In genomic region chr17:33121272-33121671, GRCh38 we compare ENCODE assay signal across 14 cellular contexts.
DNase-seq lines count a peak whose midpoint lies in the region; ATAC-seq and TF ChIP-seq lines count a peak whose summit lies in the region.
"Had no signal": no experiment of that assay in that cellular context is flagged by ENCODE, and none has a peak within 500 bp of the region (broad histone marks: within the 10 kb centered on the region; RNA-seq: fewer than 3 reads in every experiment).

No MANE protein-coding gene starts in this region.

- H3K4me1 Mint-ChIP-seq in neural crest cell = no peaks in the 10 kb centered on the region
- H3K4me1 Mint-ChIP-seq: B cell, CD14-positive monocyte, IgD-negative memory B cell had no signal

- H3K4me2 ChIP-seq in BLaER1 = peak overlapping the region; percentile 54
- H3K4me2 ChIP-seq: GM23338 had no signal

- peaks cover 50% of the 10 kb centered on the region for H3K27me3 Mint-ChIP-seq in neural crest cell (ENCODE audit: low read depth)

- no peak overlapping the region for H3K4me3 Mint-ChIP-seq in neural crest cell
- H3K4me3 Mint-ChIP-seq: B cell; CD14-positive monocyte; CD8-positive, alpha-beta T cell; GM23338 had no signal

- no peaks in the 10 kb centered on the region for H3K27me3 ChIP-seq in BLaER1
- H3K27me3 ChIP-seq in RWPE2 (ENCODE audit: insufficient read depth, poor library complexity, severe bottlenecking) = no peaks in the 10 kb centered on the region

- DNase-seq in NB4 (ENCODE audit: low read depth) (peak; percentile 50), RWPE2 (ENCODE audit: low spot score) (no peak), neural crest cell (ENCODE audit: low read depth, low spot score) (no peak), epidermal melanocyte (ENCODE audit: insufficient read length, low spot score) (no peak), COLO829 (ENCODE audit: low spot score) (no peak)
- DNase-seq: Caco-2; CD8-positive, alpha-beta T cell; H7 had no signal

- no peaks in the 10 kb centered on the region for H3K36me3 Mint-ChIP-seq in neural crest cell (ENCODE audit: low read depth)
- H3K36me3 Mint-ChIP-seq: CD14-positive monocyte; CD8-positive, alpha-beta T cell had no signal

- H3K9me3 ChIP-seq in BLaER1 (no peaks in the 10 kb centered on the region), RWPE2 (ENCODE audit: severe bottlenecking) (no peaks in the 10 kb centered on the region)
- H3K9me3 ChIP-seq: Caco-2 had no signal

- H3K4me3 ChIP-seq in BLaER1 (no peak overlapping the region), NB4 (ENCODE audit: low read depth, low read length) (no peak overlapping the region), RWPE2 (ENCODE audit: severe bottlenecking) (no peak overlapping the region)
- H3K4me3 ChIP-seq: GM23338 had no signal

- H4K20me1 ChIP-seq in BLaER1 = no peaks in the 10 kb centered on the region; the same call in 1 of the 2 replicates

- no peaks in the 10 kb centered on the region for H3K9me3 Mint-ChIP-seq in neural crest cell
- H3K9me3 Mint-ChIP-seq: CD8-positive, alpha-beta T cell; GM23338 had no signal

- no peaks in the 10 kb centered on the region for H3K36me3 ChIP-seq in BLaER1
- no peaks in the 10 kb centered on the region for H3K36me3 ChIP-seq in RWPE2 (ENCODE audit: low read depth)

- peak; percentile 37; the same call in 2 of the 3 replicates for ATAC-seq in RWPE2 (ENCODE audit: low read depth)
- no peak for ATAC-seq in GM19351 (IDR thresholded peaks at IDR 0.05; ENCODE audit: unreplicated experiment)
- ATAC-seq: CD8-positive, alpha-beta T cell; GM23338 had no signal

- TF ChIP-seq CTCF in NB4 (IDR thresholded peaks at IDR 0.05; ENCODE audit: low read depth, low read length) (no peak), RWPE2 (IDR thresholded peaks at IDR 0.05; ENCODE audit: poor library complexity, severe bottlenecking) (no peak), neural crest cell (conservative IDR thresholded peaks at IDR 0.05) (no peak)

- H3K27ac Mint-ChIP-seq in neural crest cell (ENCODE audit: unreplicated experiment) = peak overlapping the region; percentile 31
- H3K27ac Mint-ChIP-seq: B cell; CD14-positive monocyte; CD8-positive, alpha-beta T cell; GM23338; IgD-negative memory B cell had no signal

- no peak for TF ChIP-seq POLR2A in NB4 (IDR thresholded peaks at IDR 0.05; ENCODE audit: extremely low read depth, insufficient read length)

- no peak overlapping the region for H3K9ac ChIP-seq in BLaER1

- peaks cover 33% of the 10 kb centered on the region for H3K4me1 ChIP-seq in BLaER1
- H3K4me1 ChIP-seq in RWPE2 (ENCODE audit: insufficient read depth, poor library complexity, severe bottlenecking) = peaks cover 18% of the 10 kb centered on the region
- H3K4me1 ChIP-seq: Caco-2 had no signal

- H3K27ac ChIP-seq in BLaER1 (no peak overlapping the region), RWPE2 (ENCODE audit: poor library complexity, severe bottlenecking) (no peak overlapping the region)
